In genomic region chr2:28390857-28391563, GRCh38 we compare ENCODE assay signal across 1 cellular context.
TF ChIP-seq lines count a peak whose summit lies in the region.

No MANE protein-coding gene starts in this region.

TF ChIP-seq in HepG2, 621 proteins besides CTCF, POLR2A, EP300 and RAD21 (continued from another document and continues in another):
- TF ChIP-seq FOXP1 (IDR thresholded peaks at IDR 0.05): no peak
- peak; percentile 2; the same call in 1 of the 2 replicates for TF ChIP-seq FOXP1 (CRISPR knock-in tag; IDR thresholded peaks at IDR 0.05)
- 0 out of 2 replicates have a peak, but pooled peaks have one; percentile 76 for TF ChIP-seq ZNF670 (CRISPR knock-in tag; IDR thresholded peaks at IDR 0.05; ENCODE audit: borderline replicate concordance)
- no peak for TF ChIP-seq IRX3 (CRISPR knock-in tag; IDR thresholded peaks at IDR 0.05; ENCODE audit: borderline replicate concordance, low read depth)
- peak; percentile 27; the same call in 1 of the 2 replicates for TF ChIP-seq ZNF816 (CRISPR knock-in tag; IDR thresholded peaks at IDR 0.05; ENCODE audit: borderline replicate concordance)
- TF ChIP-seq ZNF557 (CRISPR knock-in tag; IDR thresholded peaks at IDR 0.05): 0 out of 2 replicates have a peak, but pooled peaks have one; percentile 71
- TF ChIP-seq ARID4A (CRISPR knock-in tag; IDR thresholded peaks at IDR 0.05; ENCODE audit: borderline replicate concordance): peak; percentile 49
- TF ChIP-seq, protein P1, sequence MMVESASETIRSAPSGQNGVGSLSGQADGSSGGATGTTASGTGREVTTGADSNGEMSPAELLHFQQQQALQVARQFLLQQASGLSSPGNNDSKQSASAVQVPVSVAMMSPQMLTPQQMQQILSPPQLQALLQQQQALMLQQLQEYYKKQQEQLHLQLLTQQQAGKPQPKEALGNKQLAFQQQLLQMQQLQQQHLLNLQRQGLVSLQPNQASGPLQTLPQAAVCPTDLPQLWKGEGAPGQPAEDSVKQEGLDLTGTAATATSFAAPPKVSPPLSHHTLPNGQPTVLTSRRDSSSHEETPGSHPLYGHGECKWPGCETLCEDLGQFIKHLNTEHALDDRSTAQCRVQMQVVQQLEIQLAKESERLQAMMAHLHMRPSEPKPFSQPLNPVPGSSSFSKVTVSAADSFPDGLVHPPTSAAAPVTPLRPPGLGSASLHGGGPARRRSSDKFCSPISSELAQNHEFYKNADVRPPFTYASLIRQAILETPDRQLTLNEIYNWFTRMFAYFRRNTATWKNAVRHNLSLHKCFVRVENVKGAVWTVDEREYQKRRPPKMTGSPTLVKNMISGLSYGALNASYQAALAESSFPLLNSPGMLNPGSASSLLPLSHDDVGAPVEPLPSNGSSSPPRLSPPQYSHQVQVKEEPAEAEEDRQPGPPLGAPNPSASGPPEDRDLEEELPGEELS (CRISPR knock-in tag; IDR thresholded peaks at IDR 0.05): peak; percentile 49; the same call in 1 of the 2 replicates
- TF ChIP-seq TEAD2 (CRISPR knock-in tag; IDR thresholded peaks at IDR 0.05): 0 out of 2 replicates have a peak, but pooled peaks have one; percentile 51
- TF ChIP-seq SP1 (IDR thresholded peaks at IDR 0.05): no peak
- TF ChIP-seq SP1 (CRISPR knock-in tag; IDR thresholded peaks at IDR 0.05): 0 out of 2 replicates have a peak, but pooled peaks have one; percentile 24
- TF ChIP-seq, protein P2, sequence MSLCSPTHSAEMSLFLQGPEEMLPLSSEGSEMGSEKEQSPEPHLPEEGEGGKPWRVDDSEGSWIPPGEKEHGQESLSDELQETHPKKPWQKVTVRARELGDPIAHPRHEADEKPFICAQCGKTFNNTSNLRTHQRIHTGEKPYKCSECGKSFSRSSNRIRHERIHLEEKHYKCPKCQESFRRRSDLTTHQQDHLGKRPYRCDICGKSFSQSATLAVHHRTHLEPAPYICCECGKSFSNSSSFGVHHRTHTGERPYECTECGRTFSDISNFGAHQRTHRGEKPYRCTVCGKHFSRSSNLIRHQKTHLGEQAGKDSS (CRISPR knock-in tag; IDR thresholded peaks at IDR 0.05; ENCODE audit: borderline replicate concordance, low read depth): 0 out of 2 replicates have a peak, but pooled peaks have one; percentile 8
- TF ChIP-seq ZNF674 (CRISPR knock-in tag; IDR thresholded peaks at IDR 0.05; ENCODE audit: low read depth): no peak
- no peak for TF ChIP-seq ZNF468 (CRISPR knock-in tag; IDR thresholded peaks at IDR 0.05)
- peak; percentile 31; the same call in 1 of the 2 replicates for TF ChIP-seq MIER3 (CRISPR knock-in tag; IDR thresholded peaks at IDR 0.05; ENCODE audit: borderline replicate concordance)
- peak; percentile 91; the same call in 1 of the 2 replicates for TF ChIP-seq NFKB2 (CRISPR knock-in tag; IDR thresholded peaks at IDR 0.05; ENCODE audit: borderline replicate concordance)
- TF ChIP-seq ZNF274 (CRISPR knock-in tag; IDR thresholded peaks at IDR 0.05): peak; percentile 86
- peak; percentile 29; the same call in 1 of the 2 replicates for TF ChIP-seq CREBL2 (CRISPR knock-in tag; IDR thresholded peaks at IDR 0.05; ENCODE audit: borderline replicate concordance)
- TF ChIP-seq FLYWCH1 (CRISPR knock-in tag; IDR thresholded peaks at IDR 0.05): peak; percentile 67; the same call in 1 of the 2 replicates
- TF ChIP-seq ZMYM3 (CRISPR knock-in tag; IDR thresholded peaks at IDR 0.05): peak; percentile 98
- peak; percentile 29 for TF ChIP-seq TAF15 (IDR thresholded peaks at IDR 0.05; ENCODE audit: low read depth, low read length, poor library complexity, severe bottlenecking)
- TF ChIP-seq, protein P3, sequence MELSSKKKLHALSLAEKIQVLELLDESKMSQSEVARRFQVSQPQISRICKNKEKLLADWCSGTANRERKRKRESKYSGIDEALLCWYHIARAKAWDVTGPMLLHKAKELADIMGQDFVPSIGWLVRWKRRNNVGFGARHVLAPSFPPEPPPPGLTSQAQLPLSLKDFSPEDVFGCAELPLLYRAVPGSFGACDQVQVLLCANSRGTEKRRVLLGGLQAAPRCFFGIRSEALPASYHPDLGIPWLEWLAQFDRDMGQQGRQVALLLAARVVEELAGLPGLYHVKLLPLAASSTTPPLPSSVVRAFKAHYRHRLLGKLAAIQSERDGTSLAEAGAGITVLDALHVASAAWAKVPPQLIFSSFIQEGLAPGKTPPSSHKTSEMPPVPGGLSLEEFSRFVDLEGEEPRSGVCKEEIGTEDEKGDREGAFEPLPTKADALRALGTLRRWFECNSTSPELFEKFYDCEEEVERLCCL (CRISPR knock-in tag; IDR thresholded peaks at IDR 0.05; ENCODE audit: borderline replicate concordance): 0 out of 2 replicates have a peak, but pooled peaks have one; percentile 62
- TF ChIP-seq BCL6 (CRISPR knock-in tag; IDR thresholded peaks at IDR 0.05): 0 out of 2 replicates have a peak, but pooled peaks have one; percentile 4
- peak; percentile 39; the same call in 1 of the 2 replicates for TF ChIP-seq THAP9 (CRISPR knock-in tag; IDR thresholded peaks at IDR 0.05; ENCODE audit: borderline replicate concordance)
- TF ChIP-seq NFE2L1 (CRISPR knock-in tag; IDR thresholded peaks at IDR 0.05; ENCODE audit: borderline replicate concordance): no peak
- no peak for TF ChIP-seq SP140L (CRISPR knock-in tag; IDR thresholded peaks at IDR 0.05; ENCODE audit: borderline replicate concordance)
- no peak for TF ChIP-seq ZNF615 (CRISPR knock-in tag; IDR thresholded peaks at IDR 0.05; ENCODE audit: borderline replicate concordance)
- 0 out of 2 replicates have a peak, but pooled peaks have one; percentile 65 for TF ChIP-seq ZNF766 (CRISPR knock-in tag; IDR thresholded peaks at IDR 0.05; ENCODE audit: borderline replicate concordance)
- TF ChIP-seq ZFP41 (CRISPR knock-in tag; IDR thresholded peaks at IDR 0.05; ENCODE audit: borderline replicate concordance): peak; percentile 5; the same call in 1 of the 2 replicates
- peak; percentile 44; the same call in 1 of the 2 replicates for TF ChIP-seq ZNF225 (CRISPR knock-in tag; IDR thresholded peaks at IDR 0.05)
- no peak for TF ChIP-seq KAT2B (IDR thresholded peaks at IDR 0.05; ENCODE audit: borderline replicate concordance, low read depth, low read length)
- TF ChIP-seq HHEX (CRISPR knock-in tag; IDR thresholded peaks at IDR 0.05): no peak
- TF ChIP-seq, protein P4, sequence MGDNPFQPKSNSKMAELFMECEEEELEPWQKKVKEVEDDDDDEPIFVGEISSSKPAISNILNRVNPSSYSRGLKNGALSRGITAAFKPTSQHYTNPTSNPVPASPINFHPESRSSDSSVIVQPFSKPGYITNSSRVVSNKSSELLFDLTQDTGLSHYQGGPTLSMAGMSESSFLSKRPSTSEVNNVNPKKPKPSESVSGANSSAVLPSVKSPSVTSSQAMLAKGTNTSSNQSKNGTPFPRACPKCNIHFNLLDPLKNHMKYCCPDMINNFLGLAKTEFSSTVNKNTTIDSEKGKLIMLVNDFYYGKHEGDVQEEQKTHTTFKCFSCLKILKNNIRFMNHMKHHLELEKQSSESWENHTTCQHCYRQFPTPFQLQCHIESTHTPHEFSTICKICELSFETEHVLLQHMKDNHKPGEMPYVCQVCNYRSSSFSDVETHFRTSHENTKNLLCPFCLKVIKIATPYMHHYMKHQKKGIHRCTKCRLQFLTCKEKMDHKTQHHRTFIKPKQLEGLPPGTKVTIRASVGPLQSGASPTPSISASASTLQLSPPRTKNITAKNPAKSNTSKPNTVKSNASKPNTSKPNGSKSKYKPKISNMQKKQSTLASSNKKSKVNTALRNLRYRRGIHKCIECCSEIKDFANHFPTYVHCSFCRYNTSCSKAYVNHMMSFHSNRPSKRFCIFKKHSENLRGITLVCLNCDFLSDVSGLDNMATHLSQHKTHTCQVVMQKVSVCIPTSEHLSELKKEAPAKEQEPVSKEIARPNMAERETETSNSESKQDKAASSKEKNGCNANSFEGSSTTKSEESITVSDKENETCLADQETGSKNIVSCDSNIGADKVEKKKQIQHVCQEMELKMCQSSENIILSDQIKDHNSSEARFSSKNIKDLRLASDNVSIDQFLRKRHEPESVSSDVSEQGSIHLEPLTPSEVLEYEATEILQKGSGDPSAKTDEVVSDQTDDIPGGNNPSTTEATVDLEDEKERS (CRISPR knock-in tag; IDR thresholded peaks at IDR 0.05): peak; percentile 53; the same call in 1 of the 2 replicates
- no peak; the same call in 1 of the 2 replicates for TF ChIP-seq ZNF160 (CRISPR knock-in tag; IDR thresholded peaks at IDR 0.05)
- TF ChIP-seq ZNF263 (CRISPR knock-in tag; IDR thresholded peaks at IDR 0.05): peak; percentile 72
- TF ChIP-seq ZNF33A (CRISPR knock-in tag; IDR thresholded peaks at IDR 0.05; ENCODE audit: borderline replicate concordance): no peak
- TF ChIP-seq SRSF1 (optimal IDR thresholded peaks at IDR 0.05; ENCODE audit: low read depth, low read length): peak; percentile 30
- TF ChIP-seq NFKBIZ (CRISPR knock-in tag; IDR thresholded peaks at IDR 0.05): peak; percentile 51; the same call in 1 of the 2 replicates
- TF ChIP-seq ZBTB8A (CRISPR knock-in tag; IDR thresholded peaks at IDR 0.05; ENCODE audit: borderline replicate concordance, low read depth): 0 out of 2 replicates have a peak, but pooled peaks have one; percentile 22
- 0 out of 2 replicates have a peak, but pooled peaks have one; percentile 6 for TF ChIP-seq ARID3A (IDR thresholded peaks at IDR 0.05; ENCODE audit: low read depth, low read length)
- TF ChIP-seq TFDP1 (CRISPR knock-in tag; IDR thresholded peaks at IDR 0.05; ENCODE audit: borderline replicate concordance): peak; percentile 75
- peak; percentile 47; the same call in 1 of the 2 replicates for TF ChIP-seq HOXA3 (CRISPR knock-in tag; IDR thresholded peaks at IDR 0.05)
- no peak for TF ChIP-seq BRD4 (CRISPR knock-in tag; IDR thresholded peaks at IDR 0.05)
- TF ChIP-seq HNRNPK (IDR thresholded peaks at IDR 0.05; ENCODE audit: low read depth, low read length, poor library complexity, severe bottlenecking): peak; percentile 34
- TF ChIP-seq TGIF2 (CRISPR knock-in tag; IDR thresholded peaks at IDR 0.05): 0 out of 2 replicates have a peak, but pooled peaks have one; percentile 1
